In genomic region chr3:123201557-123202427, GRCh38 we compare ENCODE assay signal across 8 cellular contexts. TPM values are rescaled to one million over a fixed set of nuclear protein-coding genes. Genes with fewer than 3 reads are reported as not detected.
DNase-seq lines count a peak whose midpoint lies in the region; ATAC-seq and TF ChIP-seq lines count a peak whose summit lies in the region.

Gene SEC22A, plus strand, starts transcription at chr3:123201943. Its CDS starts 7,275 bp downstream, at chr3:123209218.

- H3K9me3 ChIP-seq in Panc1 (ENCODE audit: control insufficient read depth, insufficient read depth, low read depth, low read length) (no peaks in the 10 kb centered on the region), esophagus muscularis mucosa (no peaks in the 10 kb centered on the region)

- H3K27ac ChIP-seq in Panc1 (ENCODE audit: low read length) (peak within 1 kb of the TSS; percentile 89), esophagus muscularis mucosa (replicated peaks in 1 of 4) (peak within 1 kb of the TSS; percentile 82 to 91 (median 87))

- peak within 1 kb of the TSS; percentile 90 for H3K4me3 Mint-ChIP-seq in activated T-cell treated with anti-CD3 and anti-CD28 coated beads, Interleukin-2, amount 50 U/mL, for 4 hours

- peaks cover 20% of the 10 kb centered on the region for H3K4me1 Mint-ChIP-seq in activated T-cell treated with anti-CD3 and anti-CD28 coated beads, Interleukin-2, amount 50 U/mL, for 4 hours (ENCODE audit: low read depth)

- DNase-seq in DMS53 (lab: John Stamatoyannopoulos, UW) (peak; percentile 97), KG1 (lab: John Stamatoyannopoulos, UW) (peak; percentile 91), Panc1 (ENCODE audit: low read depth, low spot score) (peak; percentile 78), esophagus muscularis mucosa (ENCODE audit: extremely low spot score) (peak; percentile 97), myocyte (ENCODE audit: low read depth) (peak; percentile 94)
- DNase-seq in activated T-cell treated with anti-CD3 and anti-CD28 coated beads, Interleukin-2, amount 50 U/mL, for 4 hours, result peak; percentile 89
- DNase-seq in stimulated activated CD8-positive, alpha-beta memory T cell treated with anti-CD3 and anti-CD28 coated beads, Interleukin-7, amount 100 ng/mL, for 48 hours (ENCODE audit: extremely low read depth in 1 of 2, low read depth in 1 of 2), result peak; percentile 87 to 96

- peaks cover 4% of the 10 kb centered on the region for H3K9me3 Mint-ChIP-seq in activated T-cell treated with anti-CD3 and anti-CD28 coated beads, Interleukin-2, amount 50 U/mL, for 4 hours

- no peaks in the 10 kb centered on the region for H3K27me3 ChIP-seq in Panc1 (ENCODE audit: control insufficient read depth, insufficient read depth, low read length)
- H3K27me3 ChIP-seq in esophagus muscularis mucosa, result no peaks in the 10 kb centered on the region

- H3K36me3 Mint-ChIP-seq in activated T-cell treated with anti-CD3 and anti-CD28 coated beads, Interleukin-2, amount 50 U/mL, for 4 hours (ENCODE audit: insufficient read depth), result no peaks in the 10 kb centered on the region

- BruUV-seq in Panc1 (replicated peaks; lab: Mats Ljungman, UMichigan), result no TSS peak

- TF ChIP-seq POLR2A in esophagus muscularis mucosa (IDR thresholded peaks at IDR 0.05; ENCODE audit: low read depth), result peak; percentile 23

- peaks cover 15% of the 10 kb centered on the region; the same call in 1 of the 2 replicates for H3K4me1 ChIP-seq in Panc1 (ENCODE audit: control insufficient read depth, insufficient read depth, low read length)
- H3K4me1 ChIP-seq in esophagus muscularis mucosa, result peaks cover 5 to 22% (median 16%) of the 10 kb centered on the region in 4 donors

- H3K27me3 Mint-ChIP-seq in activated T-cell treated with anti-CD3 and anti-CD28 coated beads, Interleukin-2, amount 50 U/mL, for 4 hours (ENCODE audit: low read depth), result peaks cover 5% of the 10 kb centered on the region

- H3K36me3 ChIP-seq in Panc1 (ENCODE audit: control insufficient read depth, insufficient read depth, low read length) (no peaks in the 10 kb centered on the region), esophagus muscularis mucosa (no peaks in the 10 kb centered on the region)

- CTCF ChIA-PET in Panc1 (lab: Charles Lee), result no interaction called here

- ATAC-seq in GM21723 (IDR thresholded peaks at IDR 0.05; ENCODE audit: unreplicated experiment), result peak; percentile 97
- peak; percentile 100 for ATAC-seq in Panc1
- peak; percentile 99 to 100 for ATAC-seq in activated T-cell treated with anti-CD3 and anti-CD28 coated beads, Interleukin-2, amount 50 U/mL, for 4 hours

- H3K4me3 ChIP-seq in Panc1 (ENCODE audit: low read depth in 2 of 2, low read length in 2 of 2) (peak within 1 kb of the TSS; percentile 85 to 97), esophagus muscularis mucosa (peak within 1 kb of the TSS; percentile 66 to 92 (median 91))

- POLR2A ChIA-PET in Panc1 (lab: Charles Lee), result interaction anchor here (0.5 to 0.7 kb wide), 2 partner anchors 65 to 636 kb away, joined by 5 read pairs; no protein-coding TSS in a partner anchor

- TF ChIP-seq CTCF in Panc1 (IDR thresholded peaks at IDR 0.05) (no peak), esophagus muscularis mucosa (IDR thresholded peaks at IDR 0.05) (peak in 1 of 3 experiments; percentile 4)

- in situ Hi-C loops in Panc1 (cut with HindIII; ENCODE audit: low pct_unique_long_range_greater_than_20kb, low sequenced_read_pairs), result no loop called here

- intact Hi-C loops in Panc1 (cut with micrococcal nuclease; ENCODE audit: unreplicated experiment), result no loop called here
- intact Hi-C loops in esophagus muscularis mucosa (cut with DNase I), result loop anchor here (10.0 kb wide), 1 partner anchor 137 kb away; the partner anchor contains the start of gene PDIA5

- TF ChIP-seq EP300 in esophagus muscularis mucosa (IDR thresholded peaks at IDR 0.05), result no peak

- 0% methylated on average over 6 of the region's 60 CpGs for WGBS in esophagus muscularis mucosa

RNA-seq across cellular contexts. Expression of gene SEC22A, which starts in this region (rescaled TPM):
- total RNA-seq in Panc1 (2021; ENCODE audit: unreplicated experiment) (22.7 TPM), esophagus muscularis mucosa (10 to 100 TPM; 12.0 to 29.9 (median 20.0) TPM), myocyte (25.1 and 25.4 TPM in 2 replicates)
- polyA plus RNA-seq in Panc1 (2012; ENCODE audit: insufficient read length), result 17.8 TPM
- 10 to 100 TPM in 2 of 3 donors, 1 to 10 TPM in 1; 9.9 to 15.3 (median 14.4) TPM for total RNA-seq in activated T-cell treated with anti-CD3 and anti-CD28 coated beads, Interleukin-2, amount 50 U/mL, for 4 hours
- 14.3 TPM for polyA plus RNA-seq in myocyte (2012)

Comparison
In these comparisons a context has a peak if more than half of its experiments do, and no peak if none do; other contexts are left out.
1. Peak in every context shown above with its lines: DNase-seq, ATAC-seq, H3K4me3 ChIP-seq and H3K27ac ChIP-seq.